10 cellular contexts compared by ENCODE assay signal in genomic region chr19:46574533-46574932, GRCh38. TPM values are rescaled to one million over a fixed set of nuclear protein-coding genes. Genes with fewer than 3 reads are reported as not detected.
DNase-seq lines count a peak whose midpoint lies in the region; ATAC-seq and TF ChIP-seq lines count a peak whose summit lies in the region.
"Had no signal": no experiment of that assay in that cellular context is flagged by ENCODE, and none has a peak within 500 bp of the region (broad histone marks: within the 10 kb centered on the region; RNA-seq: fewer than 3 reads in every experiment).

No MANE protein-coding gene starts in this region.

- no peaks in the 10 kb centered on the region for H3K9me3 ChIP-seq in SK-N-SH

- H3K27me3 ChIP-seq in SK-N-SH (ENCODE audit: insufficient read depth) (no peaks in the 10 kb centered on the region), mesendoderm (ENCODE audit: insufficient read depth, low read length, poor library complexity) (no peaks in the 10 kb centered on the region)

- H3K79me1 ChIP-seq in mesendoderm (ENCODE audit: low read length), result no peaks in the 10 kb centered on the region

- H3K9ac ChIP-seq in SK-N-SH (no peak overlapping the region), mesendoderm (ENCODE audit: low read length) (no peak overlapping the region)

- CTCF ChIA-PET in SK-N-SH (lab: Yijun Ruan, JAX), result interaction anchor here (0.7 to 1.6 kb wide), 2 partner anchors 18 to 38 kb away, joined by 3 to 6 read pairs; no protein-coding TSS in a partner anchor

- H3K23ac ChIP-seq in mesendoderm (ENCODE audit: low read length), result no peak overlapping the region

- peak overlapping the region; percentile 49 for H2BK5ac ChIP-seq in mesendoderm (ENCODE audit: low read length)

- no peak for TF ChIP-seq EP300 in SK-N-SH (IDR thresholded peaks at IDR 0.05; ENCODE audit: borderline replicate concordance in 1 of 2, low read depth in 1 of 2, low read length in 1 of 2)

- H2BK120ac ChIP-seq in mesendoderm (ENCODE audit: low read depth, low read length), result no peak overlapping the region

- no peak for TF ChIP-seq RAD21 in SK-N-SH (IDR thresholded peaks at IDR 0.05; ENCODE audit: low read length)

- no peaks in the 10 kb centered on the region for H4K20me1 ChIP-seq in SK-N-SH (ENCODE audit: insufficient read depth)

- H3F3A ChIP-seq in SK-N-SH (replicated peaks; ENCODE audit: insufficient read depth), result no peaks in the 10 kb centered on the region

- no peak overlapping the region for H3K4me2 ChIP-seq in SK-N-SH
- no peak overlapping the region for H3K4me2 ChIP-seq in mesendoderm (ENCODE audit: low read length)

- no peak overlapping the region for H3K27ac ChIP-seq in SK-N-SH (ENCODE audit: low read depth in 2 of 2, low read length in 1 of 2)
- no peak overlapping the region for H3K27ac ChIP-seq in mesendoderm (ENCODE audit: low read depth, low read length)

- no peak overlapping the region for H2AFZ ChIP-seq in SK-N-SH (ENCODE audit: low read depth)

- ATAC-seq in SK-N-SH treated with all-trans-retinoic acid at 6 μM for 48 hours (no peak), HG03108 (IDR thresholded peaks at IDR 0.05; ENCODE audit: unreplicated experiment) (no peak)

- WGBS in SK-N-SH (ENCODE audit: low lambda C conversion rate), result 39% methylated on average over 11 of the region's 11 CpGs
- no CpG with 5 or more reads among the region's 11 CpGs for whole genome bisulfite sequencing in mesendoderm (ENCODE audit: extremely low coverage, insufficient coverage, low lambda C conversion rate)

- no peak overlapping the region for H3K4ac ChIP-seq in mesendoderm (ENCODE audit: low read depth, low read length)

- DNase-seq in SK-N-SH (peak; percentile 21), mesendoderm (peak; percentile 82), SIG-M5 (lab: John Stamatoyannopoulos, UW) (no peak), NCI-H446 treated with DMSO at 0.1 percent for 48 hours (lab: John Stamatoyannopoulos, UW) (no peak)
- peak; percentile 5 for DNase-seq in activated T-helper 1 cell treated with anti-CD3 and anti-CD28 coated beads, Interleukin-12 subunit alpha, Interleukin-12 subunit beta, Interleukin-2, Interleukin-4 antibody, amounts not matched to agents 30 ng/mL and 10 ng/mL and 1 ng/mL, durations not matched to agents 14 hours and 24 hours and 36 hours (ENCODE audit: low spot score)
- DNase-seq in stimulated activated naive CD4-positive, alpha-beta T cell (lab: John Stamatoyannopoulos, UW), result peak in 5 of 6 experiments; percentile 12 to 58 (median 21)
- DNase-seq: 8988T had no signal

- TF ChIP-seq CTCF in SK-N-SH (IDR thresholded peaks at IDR 0.05), result no peak

- H2AK5ac ChIP-seq in mesendoderm (ENCODE audit: low read length), result no peak overlapping the region

- H3K36me3 Mint-ChIP-seq in activated T-helper 1 cell treated with anti-CD3 and anti-CD28 coated beads, Interleukin-12 subunit alpha, Interleukin-12 subunit beta, Interleukin-2, Interleukin-4 antibody, amounts not matched to agents 30 ng/mL and 10 ng/mL and 1 ng/mL, durations not matched to agents 14 hours and 24 hours and 36 hours (ENCODE audit: low read depth), result peaks cover 1% of the 10 kb centered on the region

- peak overlapping the region; percentile 53 for H3K56ac ChIP-seq in mesendoderm (ENCODE audit: low read length)

- H3K79me2 ChIP-seq in SK-N-SH (ENCODE audit: insufficient read depth) (no peaks in the 10 kb centered on the region), mesendoderm (ENCODE audit: control insufficient read depth, insufficient read depth, low read length) (no peaks in the 10 kb centered on the region)

- no peaks in the 10 kb centered on the region for H3K9me3 Mint-ChIP-seq in activated T-helper 1 cell treated with anti-CD3 and anti-CD28 coated beads, Interleukin-12 subunit alpha, Interleukin-12 subunit beta, Interleukin-2, Interleukin-4 antibody, amounts not matched to agents 30 ng/mL and 10 ng/mL and 1 ng/mL, durations not matched to agents 14 hours and 24 hours and 36 hours

- H3K4me1 ChIP-seq in SK-N-SH (ENCODE audit: control insufficient read depth in 1 of 2, insufficient read depth in 2 of 2, low read depth in 1 of 2, low read length in 1 of 2), result peaks cover 0 to 5% of the 10 kb centered on the region in 2 experiments; a peak in 1 of 4 replicates
- H3K4me1 ChIP-seq in mesendoderm (ENCODE audit: control insufficient read depth, low read depth, low read length), result peaks cover 7% of the 10 kb centered on the region

- no peak overlapping the region for H4K8ac ChIP-seq in mesendoderm (ENCODE audit: low read depth, low read length)

- H3K4me1 Mint-ChIP-seq in activated T-helper 1 cell treated with anti-CD3 and anti-CD28 coated beads, Interleukin-12 subunit alpha, Interleukin-12 subunit beta, Interleukin-2, Interleukin-4 antibody, amounts not matched to agents 30 ng/mL and 10 ng/mL and 1 ng/mL, durations not matched to agents 14 hours and 24 hours and 36 hours (ENCODE audit: low read depth), result peaks cover 9% of the 10 kb centered on the region

- H3K27me3 Mint-ChIP-seq in activated T-helper 1 cell treated with anti-CD3 and anti-CD28 coated beads, Interleukin-12 subunit alpha, Interleukin-12 subunit beta, Interleukin-2, Interleukin-4 antibody, amounts not matched to agents 30 ng/mL and 10 ng/mL and 1 ng/mL, durations not matched to agents 14 hours and 24 hours and 36 hours (ENCODE audit: insufficient read depth), result peaks cover 17% of the 10 kb centered on the region

- H3K9me2 ChIP-seq in SK-N-SH, result no peaks in the 10 kb centered on the region

- intact Hi-C loops in activated T-helper 1 cell treated with anti-CD3 and anti-CD28 coated beads, Interleukin-12 subunit alpha, Interleukin-12 subunit beta, Interleukin-2, Interleukin-4 antibody, amounts not matched to agents 30 ng/mL and 10 ng/mL and 1 ng/mL, durations not matched to agents 14 hours and 24 hours and 36 hours (cut with micrococcal nuclease), result no loop called here

- peak overlapping the region; percentile 21 for H3K27ac Mint-ChIP-seq in activated T-helper 1 cell treated with anti-CD3 and anti-CD28 coated beads, Interleukin-12 subunit alpha, Interleukin-12 subunit beta, Interleukin-2, Interleukin-4 antibody, amounts not matched to agents 30 ng/mL and 10 ng/mL and 1 ng/mL, durations not matched to agents 14 hours and 24 hours and 36 hours

- H3K36me3 ChIP-seq in SK-N-SH (replicated peaks in 1 of 2; ENCODE audit: control insufficient read depth in 1 of 2, insufficient read depth in 2 of 2, low read length in 1 of 2) (no peaks in the 10 kb centered on the region), mesendoderm (ENCODE audit: control insufficient read depth, insufficient read depth, low read length) (no peaks in the 10 kb centered on the region)

- no peak overlapping the region for H4K5ac ChIP-seq in mesendoderm (ENCODE audit: low read length)

- H3K4me3 Mint-ChIP-seq in activated T-helper 1 cell treated with anti-CD3 and anti-CD28 coated beads, Interleukin-12 subunit alpha, Interleukin-12 subunit beta, Interleukin-2, Interleukin-4 antibody, amounts not matched to agents 30 ng/mL and 10 ng/mL and 1 ng/mL, durations not matched to agents 14 hours and 24 hours and 36 hours, result no peak overlapping the region

- no peak overlapping the region for H3K18ac ChIP-seq in mesendoderm (ENCODE audit: low read length)

- no peak overlapping the region for H2BK15ac ChIP-seq in mesendoderm (replicated peaks; ENCODE audit: low read depth)

- POLR2A ChIA-PET in SK-N-SH (lab: Yijun Ruan, JAX), result no interaction called here

- H3K4me3 ChIP-seq in SK-N-SH (ENCODE audit: low read depth in 2 of 2, low read length in 1 of 2), result no peak overlapping the region
- H3K4me3 ChIP-seq in mesendoderm (ENCODE audit: low read length), result no peak overlapping the region

TF ChIP-seq in SK-N-SH, 30 proteins besides CTCF, POLR2A, EP300 and RAD21:
- peak; percentile 69 for TF ChIP-seq GATA2 (CRISPR knock-in tag; IDR thresholded peaks at IDR 0.05)
- no peak for TF ChIP-seq FOSL2 (IDR thresholded peaks at IDR 0.05; ENCODE audit: borderline replicate concordance, low read depth)

TF ChIP-seq in SK-N-SH treated with all-trans-retinoic acid at 6 μM for 48 hours, 23 proteins besides CTCF, POLR2A, EP300 and RAD21:
- TF ChIP-seq SNAI2 (CRISPR knock-in tag; IDR thresholded peaks at IDR 0.05) (no peak), PATZ1 (CRISPR knock-in tag; IDR thresholded peaks at IDR 0.05; ENCODE audit: borderline replicate concordance) (no peak)

RNA-seq across cellular contexts. Expression of gene CALM3, which starts 26.6 kb away (rescaled TPM):
- 445 and 495 TPM in 2 replicates for polyA plus RNA-seq in SK-N-SH (2012; rRNA removed)
- 552 and 634 TPM in 2 replicates for polyA plus RNA-seq in SK-N-SH (2012; cell fraction: cytosol; rRNA removed)
- 207 and 230 TPM in 2 replicates for polyA plus RNA-seq in SK-N-SH (2012; cell fraction: nucleus; rRNA removed)
- 568 and 578 TPM in 2 replicates for total RNA-seq in activated T-helper 1 cell treated with anti-CD3 and anti-CD28 coated beads, Interleukin-12 subunit alpha, Interleukin-12 subunit beta, Interleukin-2, Interleukin-4 antibody, amounts not matched to agents 30 ng/mL and 10 ng/mL and 1 ng/mL, durations not matched to agents 14 hours and 24 hours and 36 hours
- 240 TPM for polyA plus RNA-seq in mesendoderm (2013, experiment 1 of 2)
- 237 TPM for polyA plus RNA-seq in mesendoderm (2013, experiment 2 of 2)

RNA-seq across cellular contexts. Expression of gene PTGIR, which starts 50.4 kb away (rescaled TPM):
- polyA plus RNA-seq in SK-N-SH (2012; rRNA removed), result 2.5 and 3.3 TPM in 2 replicates
- 1.0 and 1.6 TPM in 2 replicates for polyA plus RNA-seq in SK-N-SH (2012; cell fraction: cytosol; rRNA removed)
- polyA plus RNA-seq in SK-N-SH (2012; cell fraction: nucleus; rRNA removed), result 9.5 and 11.9 TPM in 2 replicates
- 217 and 218 TPM in 2 replicates for total RNA-seq in activated T-helper 1 cell treated with anti-CD3 and anti-CD28 coated beads, Interleukin-12 subunit alpha, Interleukin-12 subunit beta, Interleukin-2, Interleukin-4 antibody, amounts not matched to agents 30 ng/mL and 10 ng/mL and 1 ng/mL, durations not matched to agents 14 hours and 24 hours and 36 hours
- not detected for polyA plus RNA-seq in mesendoderm (2013, experiment 1 of 2)
- not detected for polyA plus RNA-seq in mesendoderm (2013, experiment 2 of 2)
- total RNA-seq: kidney epithelial cell had no signal

Comparison
In these comparisons a context has a peak if more than half of its experiments do, and no peak if none do; other contexts are left out.
1. DNase-seq: peak in SK-N-SH (single experiment), activated T-helper 1 cell treated with anti-CD3 and anti-CD28 coated beads, Interleukin-12 subunit alpha, Interleukin-12 subunit beta, Interleukin-2, Interleukin-4 antibody, amounts not matched to agents 30 ng/mL and 10 ng/mL and 1 ng/mL, durations not matched to agents 14 hours and 24 hours and 36 hours (single experiment), mesendoderm (single experiment) and stimulated activated naive CD4-positive, alpha-beta T cell (5 of 6); none in SIG-M5 (single experiment) and NCI-H446 treated with DMSO at 0.1 percent for 48 hours (single experiment).